3 cellular contexts compared by ENCODE assay signal in the genomic region with DNA sequence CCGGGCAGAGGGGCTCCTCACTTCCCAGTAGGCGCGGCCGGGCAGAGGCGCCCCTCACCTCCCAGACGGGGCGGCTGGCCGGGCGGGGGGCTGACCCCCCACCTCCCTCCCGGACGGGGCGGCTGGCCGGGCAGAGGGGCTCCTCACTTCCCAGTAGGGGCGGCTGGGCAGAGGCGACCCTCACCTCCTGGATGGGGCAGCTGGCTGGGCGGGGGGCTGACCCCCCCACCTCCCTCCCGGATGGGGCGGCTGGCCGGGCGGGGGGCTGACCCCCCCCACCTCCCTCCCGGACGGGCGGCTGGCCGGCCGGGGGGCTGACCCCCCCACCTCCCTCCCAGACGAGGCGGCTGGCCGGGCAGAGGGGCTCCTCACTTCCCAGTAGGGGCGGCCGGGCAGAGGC. TPM values are rescaled to one million over a fixed set of nuclear protein-coding genes. Genes with fewer than 3 reads are reported as not detected.
"Had no signal": no experiment of that assay in that cellular context is flagged by ENCODE, and none has a peak within 500 bp of the region (broad histone marks: within the 10 kb centered on the region; RNA-seq: fewer than 3 reads in every experiment).

No MANE protein-coding gene starts in this region.

RNA-seq across cellular contexts. Expression of a gene that starts 20.6 kb away (rescaled TPM):
- total RNA-seq: HepG2, HT-29, HT1080 had no signal
